ENCODE assay signal across 8 cellular contexts in genomic region chr16:381788-382717, GRCh38. TPM values are rescaled to one million over a fixed set of nuclear protein-coding genes. Genes with fewer than 3 reads are reported as not detected.
DNase-seq lines count a peak whose midpoint lies in the region; ATAC-seq and TF ChIP-seq lines count a peak whose summit lies in the region.

Gene PGAP6 (minus strand): TSS chr16:381978. CDS start chr16:381821, 157 bp downstream.

- peak in 4 of 5 donors; percentile 51 to 72 (median 62) for DNase-seq in CD4-positive, alpha-beta memory T cell
- peak; percentile 73 for DNase-seq in activated B cell treated with CpG ODN at 0.5 μM for 24 hours
- peak; percentile 58 for DNase-seq in central memory CD4-positive, alpha-beta T cell
- no peak for DNase-seq in kidney epithelial cell (ENCODE audit: low read depth)
- peak; percentile 73 for DNase-seq in stimulated activated CD4-positive, alpha-beta T cell treated with anti-CD3 and anti-CD28 coated beads, Interleukin-12 subunit alpha, Interleukin-12 subunit beta, amount 100 ng/mL, for 4 hours

- peaks cover 0 to 6% of the 10 kb centered on the region in 2 donors for H3K36me3 Mint-ChIP-seq in CD4-positive, alpha-beta memory T cell
- no peaks in the 10 kb centered on the region for H3K36me3 Mint-ChIP-seq in activated B cell treated with CpG ODN at 0.5 μM for 24 hours (ENCODE audit: low read depth)

- peak within 1 kb of the TSS; percentile 61 to 94 (median 88) for H3K27ac Mint-ChIP-seq in CD4-positive, alpha-beta memory T cell
- peak within 1 kb of the TSS; percentile 78 for H3K27ac Mint-ChIP-seq in activated B cell treated with CpG ODN at 0.5 μM for 24 hours

- peak within 1 kb of the TSS; percentile 47 to 74 for H3K4me3 ChIP-seq in CD4-positive, alpha-beta memory T cell (ENCODE audit: low read length in 2 of 2)
- peak within 1 kb of the TSS; percentile 86 for H3K4me3 ChIP-seq in kidney epithelial cell (ENCODE audit: low read depth, low read length)

- H3K9me3 ChIP-seq in CD4-positive, alpha-beta memory T cell (ENCODE audit: control insufficient read depth in 1 of 2, low read length in 2 of 2) = no peaks in the 10 kb centered on the region
- H3K9me3 ChIP-seq in KOPT-K1 (ENCODE audit: insufficient read depth, low read length, poor library complexity, severe bottlenecking) = no peaks in the 10 kb centered on the region

- ATAC-seq in GM19467 (IDR thresholded peaks at IDR 0.05; ENCODE audit: unreplicated experiment) (peak; percentile 50), activated B cell treated with CpG ODN at 0.5 μM for 24 hours (ENCODE audit: low read depth) (peak; percentile 67), HG03196 (IDR thresholded peaks at IDR 0.05; ENCODE audit: unreplicated experiment) (no peak)

- peak within 1 kb of the TSS; percentile 59 for H3K27ac ChIP-seq in CD4-positive, alpha-beta memory T cell (ENCODE audit: low read depth, low read length)
- H3K27ac ChIP-seq in KOPT-K1 (ENCODE audit: low read depth, low read length, poor library complexity, severe bottlenecking) = peak within 1 kb of the TSS; percentile 57

- no peak for TF ChIP-seq CTCF in activated B cell treated with CpG ODN at 0.5 μM for 24 hours (IDR thresholded peaks at IDR 0.05)
- TF ChIP-seq CTCF in kidney epithelial cell (IDR thresholded peaks at IDR 0.05; ENCODE audit: insufficient read depth, low read length, poor library complexity, severe bottlenecking) = no peak

- H3K4me3 Mint-ChIP-seq in CD4-positive, alpha-beta memory T cell = peak within 1 kb of the TSS; percentile 85 to 95 (median 93)
- peak within 1 kb of the TSS; percentile 89 for H3K4me3 Mint-ChIP-seq in activated B cell treated with CpG ODN at 0.5 μM for 24 hours

- no peaks in the 10 kb centered on the region for H3K27me3 ChIP-seq in CD4-positive, alpha-beta memory T cell (ENCODE audit: insufficient read depth, low read length)
- H3K27me3 ChIP-seq in kidney epithelial cell (ENCODE audit: control insufficient read depth, insufficient read depth, low read length) = no peaks in the 10 kb centered on the region

- peaks cover 0 to 1% (median 0%) of the 10 kb centered on the region in 8 donors for H3K9me3 Mint-ChIP-seq in CD4-positive, alpha-beta memory T cell
- H3K9me3 Mint-ChIP-seq in activated B cell treated with CpG ODN at 0.5 μM for 24 hours = no peaks in the 10 kb centered on the region

- CTCF ChIA-PET in CD4-positive, alpha-beta memory T cell (lab: Charles Lee; ENCODE audit: partially characterized antibody) = interaction anchor here (0.7 to 1.5 kb wide), 3 partner anchors 12 to 147 kb away, joined by 3 read pairs; partner anchors contain the start of gene MRPL28
- CTCF ChIA-PET in activated B cell treated with CpG ODN at 0.5 μM for 24 hours (lab: Charles Lee) = interaction anchor here (1.1 to 1.3 kb wide), 3 partner anchors 10 to 19 kb away, joined by 3 to 4 read pairs (median 4); partner anchors contain the start of genes DECR2 and MRPL28

- intact Hi-C loops in CD4-positive, alpha-beta memory T cell (cut with micrococcal nuclease) = loop anchor here (1.0 to 2.0 kb wide), 3 partner anchors 12 to 29 kb away; partner anchors contain the start of genes AXIN1, DECR2 and MRPL28
- intact Hi-C loops in activated B cell treated with CpG ODN at 0.5 μM for 24 hours (cut with micrococcal nuclease) = loop anchor here (1.0 to 5.0 kb wide), 4 partner anchors 12 to 145 kb away; partner anchors contain the start of genes CAPN15, DECR2 and MRPL28

- peaks cover 10 to 31% (median 21%) of the 10 kb centered on the region in 4 donors for H3K4me1 Mint-ChIP-seq in CD4-positive, alpha-beta memory T cell
- H3K4me1 Mint-ChIP-seq in activated B cell treated with CpG ODN at 0.5 μM for 24 hours = peaks cover 33% of the 10 kb centered on the region

- H3K4me1 ChIP-seq in CD4-positive, alpha-beta memory T cell (ENCODE audit: insufficient read depth, low read length) = peaks cover 37% of the 10 kb centered on the region

- H3K36me3 ChIP-seq in CD4-positive, alpha-beta memory T cell (ENCODE audit: insufficient read depth, low read length) = no peaks in the 10 kb centered on the region
- peaks cover 4% of the 10 kb centered on the region; the same call in 1 of the 2 replicates for H3K36me3 ChIP-seq in KOPT-K1 (ENCODE audit: insufficient read depth, low read length)
- no peaks in the 10 kb centered on the region for H3K36me3 ChIP-seq in kidney epithelial cell (ENCODE audit: control insufficient read depth, insufficient read depth, low read length)

- POLR2A ChIA-PET in CD4-positive, alpha-beta memory T cell (lab: Charles Lee; ENCODE audit: partially characterized antibody) = interaction anchor here (0.6 to 4.1 kb wide), 15 partner anchors 10 to 334 kb away, joined by 3 to 35 read pairs (median 4); partner anchors contain the start of genes AXIN1, DECR2, FAM234A and MRPL28
- POLR2A ChIA-PET in activated B cell treated with CpG ODN at 0.5 μM for 24 hours (lab: Charles Lee) = interaction anchor here (0.7 to 5.0 kb wide), 12 partner anchors 9 to 1832 kb away, joined by 3 to 61 read pairs (median 6); partner anchors contain the start of genes ANTKMT, AXIN1, DECR2 and FAM234A

- H3K27me3 Mint-ChIP-seq in CD4-positive, alpha-beta memory T cell = no peaks in the 10 kb centered on the region
- no peaks in the 10 kb centered on the region for H3K27me3 Mint-ChIP-seq in activated B cell treated with CpG ODN at 0.5 μM for 24 hours

RNA-seq across cellular contexts. Expression of gene PGAP6, which starts in this region (rescaled TPM):
- 10 to 100 TPM; 72.2 to 73.5 TPM for total RNA-seq in CD4-positive, alpha-beta memory T cell
- polyA plus RNA-seq in CD4-positive, alpha-beta memory T cell = 10 to 100 TPM; 22.7 to 40.5 TPM
- 38.4 and 44.5 TPM in 2 replicates for total RNA-seq in activated B cell treated with CpG ODN at 0.5 μM for 24 hours
- 114 and 160 TPM in 2 replicates for total RNA-seq in kidney epithelial cell
